ENCODE assay signal across 16 cellular contexts in the genomic region with DNA sequence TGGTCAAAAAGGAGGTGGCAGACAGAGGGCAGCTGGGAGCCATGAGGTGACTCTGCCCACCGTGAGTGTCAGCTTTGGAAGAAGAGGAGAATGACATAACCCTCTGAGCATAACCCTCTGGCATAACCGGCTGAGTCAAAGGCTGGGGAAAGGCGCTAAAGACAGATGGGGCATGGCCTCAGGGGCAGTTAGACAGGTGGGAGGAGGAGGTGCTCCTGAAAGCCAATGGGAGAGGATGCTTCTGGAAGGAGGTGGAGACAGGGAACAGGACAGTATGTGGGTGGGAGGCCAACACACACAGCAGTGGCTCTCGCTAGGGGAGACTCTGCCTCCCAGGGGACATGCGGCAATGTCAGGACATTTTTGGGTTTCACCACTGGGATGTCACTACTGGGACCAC. TPM values are rescaled to one million over a fixed set of nuclear protein-coding genes. Genes with fewer than 3 reads are reported as not detected.
A peak's percentile ranks its signal among the peaks of the same experiment; 100 is the strongest.
DNase-seq lines count a peak whose midpoint lies in the region; ATAC-seq and TF ChIP-seq lines count a peak whose summit lies in the region.
"Had no signal": no experiment of that assay in that cellular context is flagged by ENCODE, and none has a peak within 500 bp of the region (broad histone marks: within the 10 kb centered on the region; RNA-seq: fewer than 3 reads in every experiment).

No MANE protein-coding gene starts in this region.

- CTCF ChIA-PET in Caco-2 (lab: Charles Lee): no interaction called here

- ATAC-seq in central memory CD8-positive, alpha-beta T cell (replicated peaks; ENCODE audit: extremely low read depth, poor library complexity, severe bottlenecking): no peak
- ATAC-seq in HG03135 (IDR thresholded peaks at IDR 0.05; ENCODE audit: unreplicated experiment): no peak
- ATAC-seq: activated CD4-positive, alpha-beta T cell treated with anti-CD3 and anti-CD28 coated beads for 36 hours had no signal

- H3K4me1 Mint-ChIP-seq in Caco-2 (ENCODE audit: low read depth, unreplicated experiment) (peaks cover 27% of the 10 kb centered on the region), neural progenitor cell (no peaks in the 10 kb centered on the region)
- peaks cover 23% of the 10 kb centered on the region for H3K4me1 Mint-ChIP-seq in central memory CD8-positive, alpha-beta T cell
- H3K4me1 Mint-ChIP-seq: activated CD4-positive, alpha-beta T cell treated with anti-CD3 and anti-CD28 coated beads for 36 hours had no signal

- H3K4me3 ChIP-seq in Caco-2 (ENCODE audit: low read depth, low read length) (no peak overlapping the region), neural progenitor cell (no peak overlapping the region)
- H3K4me3 ChIP-seq: coronary artery, Peyer's patch had no signal

- no peak overlapping the region for H2AFZ ChIP-seq in neural progenitor cell (replicated peaks)

- peaks cover 98% of the 10 kb centered on the region for H3K79me2 ChIP-seq in neural progenitor cell (ENCODE audit: low read depth)

- H3K9me3 Mint-ChIP-seq in Caco-2 (ENCODE audit: unreplicated experiment) (no peaks in the 10 kb centered on the region), neural progenitor cell (no peaks in the 10 kb centered on the region)
- H3K9me3 Mint-ChIP-seq in central memory CD8-positive, alpha-beta T cell: no peaks in the 10 kb centered on the region
- H3K9me3 Mint-ChIP-seq: T-helper 1 cell treated with Interleukin-12 subunit alpha and Interleukin-12 subunit beta and Interleukin-4 antibody, amounts not matched to agents 30 μg/mL and 1 μg/mL, for 36 hours had no signal

- H3K9me3 ChIP-seq in Caco-2 (no peaks in the 10 kb centered on the region), neural progenitor cell (ENCODE audit: low read depth) (no peaks in the 10 kb centered on the region)
- H3K9me3 ChIP-seq: Peyer's patch had no signal

- no peak for DNase-seq in Caco-2
- peak; percentile 18 for DNase-seq in KBM-7
- DNase-seq in central memory CD8-positive, alpha-beta T cell (ENCODE audit: low spot score in 2 of 2): no peak
- DNase-seq in neural progenitor cell (ENCODE audit: low spot score): no peak
- no peak for DNase-seq in NK-92 (lab: John Stamatoyannopoulos, UW; ENCODE audit: unreplicated experiment)
- no peak for DNase-seq in T-helper 2 cell
- no peak for DNase-seq in iPS-NIHi7 (ENCODE audit: extremely low spot score)
- DNase-seq: activated CD4-positive, alpha-beta T cell treated with anti-CD3 and anti-CD28 coated beads for 36 hours; activated T-cell treated with anti-CD3 and anti-CD28 coated beads, Interleukin-2, amount 50 U/mL, for 1 hour; amniotic stem cell; NCI-H2227 treated with DMSO at 0.1 percent for 48 hours; nucleus accumbens had no signal

- H3K36me3 ChIP-seq in Caco-2 (ENCODE audit: control insufficient read depth, insufficient read depth, low read length) (no peaks in the 10 kb centered on the region; the same call in 1 of the 2 replicates), neural progenitor cell (peaks cover 3% of the 10 kb centered on the region)

- H3K36me3 Mint-ChIP-seq in Caco-2 (ENCODE audit: insufficient read depth, unreplicated experiment): peaks cover 93% of the 10 kb centered on the region
- H3K36me3 Mint-ChIP-seq in central memory CD8-positive, alpha-beta T cell (ENCODE audit: insufficient read depth): peaks cover 30% of the 10 kb centered on the region
- H3K36me3 Mint-ChIP-seq in neural progenitor cell: peaks cover 37% of the 10 kb centered on the region

- no TSS peak for BruUV-seq in Caco-2 (replicated peaks; lab: Mats Ljungman, UMichigan)

- H3K27me3 ChIP-seq in Caco-2 (replicated peaks; ENCODE audit: control insufficient read depth, insufficient read depth, low read length) (no peaks in the 10 kb centered on the region), neural progenitor cell (no peaks in the 10 kb centered on the region)
- H3K27me3 ChIP-seq: Peyer's patch had no signal

- POLR2A ChIA-PET in Caco-2 (lab: Charles Lee): no interaction called here

- no peak overlapping the region for H3K4me2 ChIP-seq in neural progenitor cell

- H3K4me3 Mint-ChIP-seq in Caco-2 (ENCODE audit: unreplicated experiment): peak overlapping the region; percentile 37
- H3K4me3 Mint-ChIP-seq in central memory CD8-positive, alpha-beta T cell: no peak overlapping the region
- peak overlapping the region; percentile 59 for H3K4me3 Mint-ChIP-seq in neural progenitor cell
- H3K4me3 Mint-ChIP-seq: activated CD4-positive, alpha-beta T cell treated with anti-CD3 and anti-CD28 coated beads for 36 hours; T-helper 1 cell treated with Interleukin-12 subunit alpha and Interleukin-12 subunit beta and Interleukin-4 antibody, amounts not matched to agents 30 μg/mL and 1 μg/mL, for 36 hours had no signal

- in situ Hi-C loops in KBM-7 (cut with MboI; ENCODE audit: low pct_unique_long_range_greater_than_20kb, low sequenced_read_pairs): no loop called here

- TF ChIP-seq CTCF in Caco-2 (IDR thresholded peaks at IDR 0.05; ENCODE audit: insufficient read depth in 1 of 2, low read depth in 1 of 2, low read length in 1 of 2, severe bottlenecking in 1 of 2, unreplicated experiment in 1 of 2) (no peak), neural progenitor cell (IDR thresholded peaks at IDR 0.05) (no peak)

- peaks cover 100% of the 10 kb centered on the region for H4K20me1 ChIP-seq in neural progenitor cell (ENCODE audit: low read depth)

- no peaks in the 10 kb centered on the region for H3F3A ChIP-seq in neural progenitor cell (ENCODE audit: low read depth)

- H3K27ac Mint-ChIP-seq in Caco-2 (ENCODE audit: unreplicated experiment) (peak overlapping the region; percentile 49), neural progenitor cell (peak overlapping the region; percentile 61)
- peak overlapping the region; percentile 82 for H3K27ac Mint-ChIP-seq in central memory CD8-positive, alpha-beta T cell (ENCODE audit: low read depth)
- H3K27ac Mint-ChIP-seq: activated CD4-positive, alpha-beta T cell treated with anti-CD3 and anti-CD28 coated beads for 36 hours; T-helper 1 cell treated with Interleukin-12 subunit alpha and Interleukin-12 subunit beta and Interleukin-4 antibody, amounts not matched to agents 30 μg/mL and 1 μg/mL, for 36 hours had no signal

- no peak overlapping the region for H3K9ac ChIP-seq in neural progenitor cell

- no peaks in the 10 kb centered on the region for H3K27me3 Mint-ChIP-seq in Caco-2 (ENCODE audit: insufficient read depth, unreplicated experiment)
- H3K27me3 Mint-ChIP-seq in central memory CD8-positive, alpha-beta T cell: no peaks in the 10 kb centered on the region
- peaks cover 9% of the 10 kb centered on the region for H3K27me3 Mint-ChIP-seq in neural progenitor cell (ENCODE audit: insufficient read depth, low read depth)
- H3K27me3 Mint-ChIP-seq: activated CD4-positive, alpha-beta T cell treated with anti-CD3 and anti-CD28 coated beads for 36 hours had no signal

- no peak overlapping the region for H3K27ac ChIP-seq in neural progenitor cell
- H3K27ac ChIP-seq: coronary artery, Peyer's patch had no signal

- intact Hi-C loops in Caco-2 (cut with micrococcal nuclease; ENCODE audit: unreplicated experiment): no loop called here

- H3K4me1 ChIP-seq in Caco-2 (no peaks in the 10 kb centered on the region; the same call in 1 of the 2 replicates), neural progenitor cell (no peaks in the 10 kb centered on the region)

RNA-seq across cellular contexts. Expression of a gene that starts 17.1 kb away (rescaled TPM):
- 117 and 118 TPM in 2 replicates for total RNA-seq in Caco-2 (2022)
- 108 TPM in 2 replicates for total RNA-seq in neural progenitor cell (ENCODE audit: low replicate concordance)

RNA-seq across cellular contexts. Expression of a gene that starts 44.8 kb away (rescaled TPM):
- total RNA-seq in Caco-2 (2022): 129 and 146 TPM in 2 replicates
- 43.7 and 59.5 TPM in 2 replicates for total RNA-seq in neural progenitor cell (ENCODE audit: low replicate concordance)
